24 cellular contexts compared by ENCODE assay signal in genomic region chr12:13973981-13974380, GRCh38. TPM values are rescaled to one million over a fixed set of nuclear protein-coding genes. Genes with fewer than 3 reads are reported as not detected.
"Had no signal": no experiment of that assay in that cellular context is flagged by ENCODE, and none has a peak within 500 bp of the region (broad histone marks: within the 10 kb centered on the region; RNA-seq: fewer than 3 reads in every experiment).

No MANE protein-coding gene starts in this region.

- H3K4me1 Mint-ChIP-seq: activated naive CD8-positive, alpha-beta T cell treated with anti-CD3 and anti-CD28 coated beads, Interleukin-2, amount 10 ng/mL, durations not matched to agents 7 days and 5 days; natural killer cell; stimulated activated naive B cell treated with anti-CD40 and anti-IgM and Interleukin-4, amounts not matched to agents 10 μg/mL and 1 μg/mL and 100 μg/mL, for 72 hours had no signal

- H3K9me3 ChIP-seq: left ventricle myocardium inferior, neutrophil, ovary, prostate gland, thoracic aorta had no signal

- DNase-seq: activated naive CD4-positive, alpha-beta T cell treated with Interleukin-2 at 50 U/mL for 16 hours; activated naive CD8-positive, alpha-beta T cell treated with anti-CD3 and anti-CD28 coated beads, Interleukin-2, amount 10 ng/mL, durations not matched to agents 7 days and 5 days; activated T-cell treated with anti-CD3 and anti-CD28 coated beads, Interleukin-2, amount 50 U/mL, for 48 hours; amniotic stem cell; effector CD4-positive, alpha-beta T cell; foreskin keratinocyte; hippocampal formation; left ventricle myocardium inferior; natural killer cell; ovary; stimulated activated CD4-positive, alpha-beta T cell treated with anti-CD3 and anti-CD28 coated beads, Interleukin-2, amount 100 ng/mL, for 48 hours; stimulated activated CD8-positive, alpha-beta memory T cell treated with anti-CD3 and anti-CD28 coated beads, Interleukin-4, amount 100 ng/mL, for 48 hours; stimulated activated naive B cell treated with anti-CD40 and anti-IgM and Interleukin-4, amounts not matched to agents 10 μg/mL and 1 μg/mL and 100 μg/mL, for 72 hours; T-helper 9 cell had no signal

- H3K27ac Mint-ChIP-seq: activated naive CD8-positive, alpha-beta T cell treated with anti-CD3 and anti-CD28 coated beads, Interleukin-2, amount 10 ng/mL, durations not matched to agents 7 days and 5 days; mesothelial cell of epicardium; natural killer cell; stimulated activated naive B cell treated with anti-CD40 and anti-IgM and Interleukin-4, amounts not matched to agents 10 μg/mL and 1 μg/mL and 100 μg/mL, for 72 hours; type B pancreatic cell had no signal

- FAIRE-seq: endometrium had no signal

- ATAC-seq: foreskin keratinocyte; natural killer cell; stimulated activated naive B cell treated with anti-CD40 and anti-IgM and Interleukin-4, amounts not matched to agents 10 μg/mL and 1 μg/mL and 100 μg/mL, for 72 hours had no signal

- H3K4me3 ChIP-seq: left ventricle myocardium inferior, ovary, prostate gland, thoracic aorta had no signal

- H3K36me3 Mint-ChIP-seq: activated naive CD8-positive, alpha-beta T cell treated with anti-CD3 and anti-CD28 coated beads, Interleukin-2, amount 10 ng/mL, durations not matched to agents 7 days and 5 days; mesothelial cell of epicardium; natural killer cell; stimulated activated naive B cell treated with anti-CD40 and anti-IgM and Interleukin-4, amounts not matched to agents 10 μg/mL and 1 μg/mL and 100 μg/mL, for 72 hours had no signal

- H3K27ac ChIP-seq: foreskin keratinocyte, left ventricle myocardium inferior, neutrophil, ovary, prostate gland, thoracic aorta had no signal

- H3K36me3 ChIP-seq: left ventricle myocardium inferior, neutrophil, ovary, prostate gland, thoracic aorta had no signal

- H3K4me3 Mint-ChIP-seq: activated naive CD8-positive, alpha-beta T cell treated with anti-CD3 and anti-CD28 coated beads, Interleukin-2, amount 10 ng/mL, durations not matched to agents 7 days and 5 days; mesothelial cell of epicardium; natural killer cell; stimulated activated naive B cell treated with anti-CD40 and anti-IgM and Interleukin-4, amounts not matched to agents 10 μg/mL and 1 μg/mL and 100 μg/mL, for 72 hours; type B pancreatic cell had no signal

- H3K9me3 Mint-ChIP-seq: activated naive CD8-positive, alpha-beta T cell treated with anti-CD3 and anti-CD28 coated beads, Interleukin-2, amount 10 ng/mL, durations not matched to agents 7 days and 5 days; mesothelial cell of epicardium; natural killer cell; stimulated activated naive B cell treated with anti-CD40 and anti-IgM and Interleukin-4, amounts not matched to agents 10 μg/mL and 1 μg/mL and 100 μg/mL, for 72 hours; type B pancreatic cell had no signal

- H3K27me3 ChIP-seq: ovary had no signal

RNA-seq across cellular contexts. Expression of gene GRIN2B, which starts 7.4 kb away (rescaled TPM):
- total RNA-seq: activated CD8-positive, alpha-beta memory T cell treated with anti-CD3 and anti-CD28 coated beads for 36 hours; activated naive CD8-positive, alpha-beta T cell treated with anti-CD3 and anti-CD28 coated beads, Interleukin-2, amount 10 ng/mL, durations not matched to agents 7 days and 5 days; chondrocyte; foreskin keratinocyte; lung microvascular endothelial cell; natural killer cell; T-helper 1 cell treated with Interleukin-12 subunit alpha and Interleukin-12 subunit beta and Interleukin-4 antibody, amounts not matched to agents 30 ng/mL and 1 ng/mL, for 36 hours; thoracic aorta had no signal
- polyA plus RNA-seq: foreskin keratinocyte had no signal
